ENCODE assay signal across 8 cellular contexts in genomic region chr1:212030936-212031528, GRCh38. TPM values are rescaled to one million over a fixed set of nuclear protein-coding genes. Genes with fewer than 3 reads are reported as not detected.
DNase-seq lines count a peak whose midpoint lies in the region; ATAC-seq and TF ChIP-seq lines count a peak whose summit lies in the region.

No MANE protein-coding gene starts in this region.

- H3K4me1 ChIP-seq in BLaER1, result peaks cover 42% of the 10 kb centered on the region
- H3K4me1 ChIP-seq in left ventricle myocardium inferior, result peaks cover 34% of the 10 kb centered on the region

- POLR2A ChIA-PET in activated CD4-positive, alpha-beta memory T cell treated with anti-CD3 and anti-CD28 coated beads for 36 hours (lab: Charles Lee), result no interaction called here

- peak overlapping the region; percentile 20; the same call in 1 of the 2 replicates for H3K4me2 ChIP-seq in BLaER1

- H3K9me3 Mint-ChIP-seq in activated CD4-positive, alpha-beta memory T cell treated with anti-CD3 and anti-CD28 coated beads for 36 hours, result no peaks in the 10 kb centered on the region

- H3K27ac Mint-ChIP-seq in activated CD4-positive, alpha-beta memory T cell treated with anti-CD3 and anti-CD28 coated beads for 36 hours, result peak overlapping the region; percentile 81

- H3K4me1 Mint-ChIP-seq in activated CD4-positive, alpha-beta memory T cell treated with anti-CD3 and anti-CD28 coated beads for 36 hours (ENCODE audit: low read depth), result peaks cover 55% of the 10 kb centered on the region

- H3K36me3 ChIP-seq in BLaER1, result peaks cover 50% of the 10 kb centered on the region
- no peaks in the 10 kb centered on the region for H3K36me3 ChIP-seq in left ventricle myocardium inferior

- peaks cover 12% of the 10 kb centered on the region; the same call in 1 of the 2 replicates for H3K9me3 ChIP-seq in BLaER1
- H3K9me3 ChIP-seq in left ventricle myocardium inferior (replicated peaks), result no peaks in the 10 kb centered on the region

- intact Hi-C loops in activated CD4-positive, alpha-beta memory T cell treated with anti-CD3 and anti-CD28 coated beads for 36 hours (cut with micrococcal nuclease), result loop anchor here (1.0 to 10.0 kb wide), 12 partner anchors 96 to 984 kb away; partner anchors contain the start of genes ANGEL2, ATF3, FLVCR1 and NSL1
- intact Hi-C loops in left ventricle myocardium inferior (cut with micrococcal nuclease), result no loop called here

- peaks cover 21% of the 10 kb centered on the region for H3K36me3 Mint-ChIP-seq in activated CD4-positive, alpha-beta memory T cell treated with anti-CD3 and anti-CD28 coated beads for 36 hours

- TF ChIP-seq CTCF in left ventricle myocardium inferior (IDR thresholded peaks at IDR 0.05; ENCODE audit: borderline replicate concordance), result no peak

- peaks cover 2% of the 10 kb centered on the region for H3K27me3 Mint-ChIP-seq in activated CD4-positive, alpha-beta memory T cell treated with anti-CD3 and anti-CD28 coated beads for 36 hours

- ATAC-seq in HG02798 (IDR thresholded peaks at IDR 0.05; ENCODE audit: poor library complexity, unreplicated experiment), result no peak

- H3K27ac ChIP-seq in BLaER1, result no peak overlapping the region
- H3K27ac ChIP-seq in left ventricle myocardium inferior (replicated peaks), result no peak overlapping the region

- H3K9ac ChIP-seq in BLaER1, result no peak overlapping the region

- no peak overlapping the region for H3K4me3 Mint-ChIP-seq in activated CD4-positive, alpha-beta memory T cell treated with anti-CD3 and anti-CD28 coated beads for 36 hours

- peaks cover 72% of the 10 kb centered on the region for H4K20me1 ChIP-seq in BLaER1

- H3K27me3 ChIP-seq in BLaER1, result no peaks in the 10 kb centered on the region
- H3K27me3 ChIP-seq in left ventricle myocardium inferior (ENCODE audit: low read depth), result no peaks in the 10 kb centered on the region

- CTCF ChIA-PET in activated CD4-positive, alpha-beta memory T cell treated with anti-CD3 and anti-CD28 coated beads for 36 hours (lab: Charles Lee), result interaction anchor here (0.8 to 5.3 kb wide), 5 partner anchors 18 to 648 kb away, joined by 3 to 56 read pairs (median 4); no protein-coding TSS in a partner anchor

- DNase-seq in HS-5 (ENCODE audit: low read depth) (peak; percentile 76), kidney glomerular epithelial cell (lab: John Stamatoyannopoulos, UW) (peak; percentile 41), left ventricle myocardium inferior (no peak), SW 1271 (lab: John Stamatoyannopoulos, UW) (no peak), inferior parietal cortex (ENCODE audit: extremely low spot score) (no peak)
- no peak for DNase-seq in activated CD4-positive, alpha-beta memory T cell treated with anti-CD3 and anti-CD28 coated beads for 36 hours

- no peak overlapping the region for H3K4me3 ChIP-seq in BLaER1
- no peak overlapping the region for H3K4me3 ChIP-seq in left ventricle myocardium inferior

RNA-seq across cellular contexts. Expression of gene INTS7, which starts 4.3 kb away (rescaled TPM):
- total RNA-seq in activated CD4-positive, alpha-beta memory T cell treated with anti-CD3 and anti-CD28 coated beads for 36 hours, result 10 to 100 TPM; 19.3 to 19.6 TPM
- 9.5 TPM for total RNA-seq in left ventricle myocardium inferior

RNA-seq across cellular contexts. Expression of gene DTL, which starts 4.5 kb away (rescaled TPM):
- 10 to 100 TPM; 82.2 to 88.2 TPM for total RNA-seq in activated CD4-positive, alpha-beta memory T cell treated with anti-CD3 and anti-CD28 coated beads for 36 hours
- 0.30 TPM for total RNA-seq in left ventricle myocardium inferior

Comparison
In these comparisons a context has a peak if more than half of its experiments do, and no peak if none do; other contexts are left out.
1. DNase-seq: peak in HS-5 (single experiment) and kidney glomerular epithelial cell (single experiment); none in activated CD4-positive, alpha-beta memory T cell treated with anti-CD3 and anti-CD28 coated beads for 36 hours (single experiment), left ventricle myocardium inferior (single experiment), SW 1271 (0 of 2) and inferior parietal cortex (single experiment).
2. RNA of gene DTL, which starts 4.5 kb away (total RNA-seq): 82.2 to 88.2 TPM in activated CD4-positive, alpha-beta memory T cell treated with anti-CD3 and anti-CD28 coated beads for 36 hours; 0.30 TPM in left ventricle myocardium inferior (single experiment); every median in the first group is over 10 times any median in the second.